ENCODE assay signal across 9 cellular contexts in the genomic region with DNA sequence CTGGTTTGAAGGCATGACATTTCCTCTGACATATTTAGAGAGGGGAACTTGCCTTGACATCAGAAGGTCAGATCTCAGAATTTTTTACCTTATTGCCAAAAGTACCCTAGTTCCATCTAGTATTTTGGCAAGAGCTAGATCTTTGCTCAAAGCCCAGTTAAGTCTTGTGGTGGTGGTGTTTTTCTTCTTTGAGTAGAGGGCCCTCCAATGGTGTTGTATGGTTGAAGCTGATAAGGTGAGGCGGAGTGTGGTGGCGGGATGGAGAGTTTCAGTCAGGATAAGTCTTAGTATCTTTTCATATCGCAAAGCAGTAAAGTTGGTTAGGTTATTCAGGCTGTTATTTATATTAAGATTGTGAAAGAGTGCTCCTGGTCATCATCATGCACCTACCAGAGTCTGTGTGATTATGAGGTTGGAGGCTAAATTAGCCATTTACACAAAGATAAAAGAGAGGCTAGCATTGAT. TPM values are rescaled to one million over a fixed set of nuclear protein-coding genes. Genes with fewer than 3 reads are reported as not detected.
DNase-seq lines count a peak whose midpoint lies in the region; ATAC-seq, FAIRE-seq and TF ChIP-seq lines count a peak whose summit lies in the region.
"Had no signal": no experiment of that assay in that cellular context is flagged by ENCODE, and none has a peak within 500 bp of the region (broad histone marks: within the 10 kb centered on the region; RNA-seq: fewer than 3 reads in every experiment).

No MANE protein-coding gene starts in this region.

- intact Hi-C loops in HepG2 (cut with micrococcal nuclease; ENCODE audit: unreplicated experiment), result no loop called here

- no peak for TF ChIP-seq POLR2A in HepG2 (IDR thresholded peaks at IDR 0.05; ENCODE audit: insufficient read depth in 1 of 2, low read depth in 2 of 2, low read length in 2 of 2)

- no peak overlapping the region for H3K4me3 Mint-ChIP-seq in activated CD4-positive, alpha-beta T cell treated with anti-CD3 and anti-CD28 coated beads, Interleukin-2, amount 10 ng/mL, durations not matched to agents 7 days and 5 days

- 100% methylated on average over 3 of the region's 3 CpGs for WGBS in HepG2 (ENCODE audit: low lambda C conversion rate)
- WGBS in thymus, result 98% methylated on average over 3 of the region's 3 CpGs

- peak; percentile 32 for TF ChIP-seq CTCF in HepG2 (CRISPR knock-in tag; IDR thresholded peaks at IDR 0.05)

- H3K27me3 Mint-ChIP-seq in activated CD4-positive, alpha-beta T cell treated with anti-CD3 and anti-CD28 coated beads, Interleukin-2, amount 10 ng/mL, durations not matched to agents 7 days and 5 days, result no peaks in the 10 kb centered on the region

- FAIRE-seq in HepG2 (lab: Jason Lieb, UNC), result no peak

- H3K36me3 ChIP-seq in HepG2 (replicated peaks in 1 of 2; ENCODE audit: control insufficient read depth in 1 of 2, insufficient read depth in 2 of 2, low read length in 2 of 2) (0 out of 5 replicates have a peak, but pooled peaks cover 0 to 3% of the 10 kb centered on the region in 2 experiments), thymus (ENCODE audit: control insufficient read depth, insufficient read depth) (no peaks in the 10 kb centered on the region)

- BruUV-seq in HepG2 (replicated peaks; lab: Mats Ljungman, UMichigan), result no TSS peak

- no peaks in the 10 kb centered on the region for H3K36me3 Mint-ChIP-seq in activated CD4-positive, alpha-beta T cell treated with anti-CD3 and anti-CD28 coated beads, Interleukin-2, amount 10 ng/mL, durations not matched to agents 7 days and 5 days (ENCODE audit: low read depth)
- H3K36me3 Mint-ChIP-seq in activated naive CD4-positive, alpha-beta T cell treated with anti-CD3 and anti-CD28 coated beads, Interleukin-2, amount 50 U/mL, for 72 hours, result peaks cover 0 to 3% of the 10 kb centered on the region in 2 donors

- no peak overlapping the region for H3K9ac ChIP-seq in HepG2 (ENCODE audit: insufficient read depth, low read depth, low read length)

- in situ Hi-C loops in HepG2 (cut with HindIII; ENCODE audit: extremely low pct_ligation_motif_present, low pct_unique_long_range_greater_than_20kb), result no loop called here
- in situ Hi-C loops in KBM-7 (cut with MboI; ENCODE audit: low pct_unique_long_range_greater_than_20kb, low sequenced_read_pairs), result no loop called here

- DNase-seq in activated CD4-positive, alpha-beta T cell treated with anti-CD3 and anti-CD28 coated beads, Interleukin-2, amount 10 ng/mL, durations not matched to agents 7 days and 5 days, result no peak
- no peak for DNase-seq in activated CD4-positive, alpha-beta T cell treated with anti-CD3 and anti-CD28 coated beads, Interleukin-2, amount 50 U/mL, for 48 hours
- no peak for DNase-seq in activated naive CD4-positive, alpha-beta T cell treated with anti-CD3 and anti-CD28 coated beads, Interleukin-2, amount 50 U/mL, for 72 hours (ENCODE audit: low spot score in 2 of 2)
- DNase-seq in HepG2 (ENCODE audit: low spot score), result no peak
- no peak for DNase-seq in KBM-7
- DNase-seq in central memory CD4-positive, alpha-beta T cell, result no peak
- no peak for DNase-seq in NCI-H187 (lab: John Stamatoyannopoulos, UW)
- DNase-seq: cortex of kidney had no signal

- POLR2A ChIA-PET in activated CD4-positive, alpha-beta T cell treated with anti-CD3 and anti-CD28 coated beads, Interleukin-2, amount 10 ng/mL, durations not matched to agents 7 days and 5 days (lab: Charles Lee), result interaction anchor here (0.6 to 1.1 kb wide), 3 partner anchors 21 to 628 kb away, joined by 3 to 7 read pairs (median 4); no protein-coding TSS in a partner anchor
- POLR2A ChIA-PET in HepG2 (lab: Yijun Ruan, JAX), result interaction anchor here (0.6 to 2.4 kb wide), 2 partner anchors 26 to 751 kb away, joined by 3 to 12 read pairs; no protein-coding TSS in a partner anchor

- peak overlapping the region; percentile 82 for H3K27ac Mint-ChIP-seq in activated CD4-positive, alpha-beta T cell treated with anti-CD3 and anti-CD28 coated beads, Interleukin-2, amount 10 ng/mL, durations not matched to agents 7 days and 5 days
- H3K27ac Mint-ChIP-seq in activated naive CD4-positive, alpha-beta T cell treated with anti-CD3 and anti-CD28 coated beads, Interleukin-2, amount 50 U/mL, for 72 hours, result peak overlapping the region; percentile 94 to 98

- no peak overlapping the region for H3K4me3 ChIP-seq in HepG2 (replicated peaks in 1 of 3; ENCODE audit: insufficient read depth in 1 of 3, low read depth in 2 of 3, low read length in 3 of 3)
- H3K4me3 ChIP-seq in thymus (ENCODE audit: low read length), result no peak overlapping the region

- TF ChIP-seq EP300 in HepG2 (IDR thresholded peaks at IDR 0.05; ENCODE audit: low read depth in 2 of 2, low read length in 2 of 2), result no peak
- TF ChIP-seq EP300 in HepG2 (CRISPR knock-in tag; IDR thresholded peaks at IDR 0.05; ENCODE audit: borderline replicate concordance), result no peak

- H3K4me1 ChIP-seq in HepG2 (ENCODE audit: insufficient read depth, low read length) (peaks cover 32% of the 10 kb centered on the region), thymus (ENCODE audit: control insufficient read depth, insufficient read depth, low read length) (peaks cover 9% of the 10 kb centered on the region)

- peaks cover 17% of the 10 kb centered on the region for H3K79me2 ChIP-seq in HepG2 (ENCODE audit: insufficient read depth, low read length)

- H3K9me3 ChIP-seq in HepG2 (ENCODE audit: low read length) (no peaks in the 10 kb centered on the region), thymus (ENCODE audit: control insufficient read depth) (no peaks in the 10 kb centered on the region)

- TF ChIP-seq RAD21 in HepG2 (CRISPR knock-in tag; IDR thresholded peaks at IDR 0.05), result no peak

- H2AFZ ChIP-seq in HepG2 (ENCODE audit: low read length), result no peak overlapping the region

- H3K9me3 Mint-ChIP-seq in activated CD4-positive, alpha-beta T cell treated with anti-CD3 and anti-CD28 coated beads, Interleukin-2, amount 10 ng/mL, durations not matched to agents 7 days and 5 days, result no peaks in the 10 kb centered on the region
- no peaks in the 10 kb centered on the region for H3K9me3 Mint-ChIP-seq in activated naive CD4-positive, alpha-beta T cell treated with anti-CD3 and anti-CD28 coated beads, Interleukin-2, amount 50 U/mL, for 72 hours

- ATAC-seq in activated naive CD4-positive, alpha-beta T cell treated with anti-CD3 and anti-CD28 coated beads, Interleukin-2, amount 50 U/mL, for 72 hours, result no peak
- no peak for ATAC-seq in HepG2

- peak overlapping the region; percentile 27 for H3K27ac ChIP-seq in HepG2 (ENCODE audit: extremely low read length, insufficient read depth, low read length)
- H3K27ac ChIP-seq in thymus (ENCODE audit: low read depth), result peak overlapping the region; percentile 90

- CTCF ChIA-PET in activated CD4-positive, alpha-beta T cell treated with anti-CD3 and anti-CD28 coated beads, Interleukin-2, amount 10 ng/mL, durations not matched to agents 7 days and 5 days (lab: Charles Lee), result interaction anchor here (0.6 to 3.2 kb wide), 21 partner anchors 9 to 359 kb away, joined by 3 to 33 read pairs (median 4); partner anchors contain the start of gene MACF1
- CTCF ChIA-PET in HepG2 (lab: Yijun Ruan, JAX; ENCODE audit: low intra/inter-chr PET ratio, low total read pairs), result interaction anchor here (1.6 kb wide), 1 partner anchor 82 kb away, joined by 9 read pairs; no protein-coding TSS in a partner anchor

- peaks cover 54% of the 10 kb centered on the region for H3K4me1 Mint-ChIP-seq in activated CD4-positive, alpha-beta T cell treated with anti-CD3 and anti-CD28 coated beads, Interleukin-2, amount 10 ng/mL, durations not matched to agents 7 days and 5 days

- H3K27me3 ChIP-seq in HepG2 (ENCODE audit: control insufficient read depth in 1 of 2, insufficient read depth in 2 of 2, low read length in 2 of 2) (no peaks in the 10 kb centered on the region), thymus (ENCODE audit: control insufficient read depth, insufficient read depth) (no peaks in the 10 kb centered on the region)

- H3K4me2 ChIP-seq in HepG2 (ENCODE audit: low read depth, low read length), result no peak overlapping the region

- H4K20me1 ChIP-seq in HepG2 (ENCODE audit: insufficient read depth, low read length), result peaks cover 10% of the 10 kb centered on the region; the same call in 1 of the 2 replicates

TF ChIP-seq in HepG2, 621 proteins besides CTCF, POLR2A, EP300 and RAD21 (continues in another document):
- 0 out of 2 replicates have a peak, but pooled peaks have one; percentile 5 for TF ChIP-seq STAG1 (CRISPR knock-in tag; IDR thresholded peaks at IDR 0.05)

RNA-seq across cellular contexts. Expression of gene MACF1, which starts 20.1 kb away (rescaled TPM):
- total RNA-seq in activated CD4-positive, alpha-beta T cell treated with anti-CD3 and anti-CD28 coated beads, Interleukin-2, amount 10 ng/mL, durations not matched to agents 7 days and 5 days, result 100 to 1,000 TPM; 375 to 395 TPM
- 100 to 1,000 TPM; 355 to 400 TPM for total RNA-seq in activated naive CD4-positive, alpha-beta T cell treated with anti-CD3 and anti-CD28 coated beads, Interleukin-2, amount 50 U/mL, for 72 hours
- total RNA-seq in HepG2 (2016; rRNA removed; fragmentation: Illumina TruSeq; extraction: Trizol), result 56.7 and 65.4 TPM in 2 replicates
- total RNA-seq in HepG2 (2016; cell fraction: cytosol; rRNA removed; fragmentation: Illumina TruSeq; extraction: Trizol; ENCODE audit: low read depth), result 7.8 and 9.7 TPM in 2 replicates
- 50.3 and 61.9 TPM in 2 replicates for total RNA-seq in HepG2 (2016; cell fraction: insoluble cytoplasmic fraction; rRNA removed; fragmentation: Illumina TruSeq; extraction: Trizol)
- 18.5 and 20.3 TPM in 2 replicates for total RNA-seq in HepG2 (2016; cell fraction: membrane; rRNA removed; fragmentation: Illumina TruSeq; extraction: Trizol)
- total RNA-seq in HepG2 (2016; cell fraction: nucleus; rRNA removed; fragmentation: Illumina TruSeq; extraction: Trizol), result 147 and 164 TPM in 2 replicates
- polyA plus RNA-seq in HepG2 (2011; rRNA removed), result 36.5 and 36.7 TPM in 2 replicates
- polyA plus RNA-seq in HepG2 (2011; cell fraction: cytosol; rRNA removed), result 13.0 and 16.2 TPM in 2 replicates
- polyA plus RNA-seq in HepG2 (2011; cell fraction: nucleus; rRNA removed), result 98.0 and 102 TPM in 2 replicates
- 38.1 and 55.9 TPM in 2 replicates for polyA plus RNA-seq in HepG2 (2012)
- polyA plus RNA-seq in HepG2 (2016; cell fraction: cytosol; fragmentation: Illumina TruSeq; extraction: Trizol; ENCODE audit: low read depth), result 3.1 and 3.3 TPM in 2 replicates
- polyA plus RNA-seq in HepG2 (2016; cell fraction: insoluble cytoplasmic fraction; fragmentation: Illumina TruSeq; extraction: Trizol; ENCODE audit: low read depth), result 34.7 and 37.3 TPM in 2 replicates
- 5.3 and 6.9 TPM in 2 replicates for polyA plus RNA-seq in HepG2 (2016; cell fraction: membrane; fragmentation: Illumina TruSeq; extraction: Trizol; ENCODE audit: low read depth)
- 102 and 117 TPM in 2 replicates for polyA plus RNA-seq in HepG2 (2016; cell fraction: nucleus; fragmentation: Illumina TruSeq; extraction: Trizol; ENCODE audit: insufficient read depth, low read depth)
- polyA minus RNA-seq in HepG2 (2011; rRNA and poly(A)+ RNA removed; ENCODE audit: low replicate concordance), result 97.4 and 114 TPM in 2 replicates
- 48.6 TPM in 2 replicates for polyA minus RNA-seq in HepG2 (2011; cell fraction: cytosol; rRNA and poly(A)+ RNA removed)
- 406 and 470 TPM in 2 replicates for polyA minus RNA-seq in HepG2 (2011; cell fraction: nucleus; rRNA and poly(A)+ RNA removed)
- polyA plus RNA-seq in thymus, result 124 TPM
